8 cellular contexts compared by ENCODE assay signal in the genomic region with DNA sequence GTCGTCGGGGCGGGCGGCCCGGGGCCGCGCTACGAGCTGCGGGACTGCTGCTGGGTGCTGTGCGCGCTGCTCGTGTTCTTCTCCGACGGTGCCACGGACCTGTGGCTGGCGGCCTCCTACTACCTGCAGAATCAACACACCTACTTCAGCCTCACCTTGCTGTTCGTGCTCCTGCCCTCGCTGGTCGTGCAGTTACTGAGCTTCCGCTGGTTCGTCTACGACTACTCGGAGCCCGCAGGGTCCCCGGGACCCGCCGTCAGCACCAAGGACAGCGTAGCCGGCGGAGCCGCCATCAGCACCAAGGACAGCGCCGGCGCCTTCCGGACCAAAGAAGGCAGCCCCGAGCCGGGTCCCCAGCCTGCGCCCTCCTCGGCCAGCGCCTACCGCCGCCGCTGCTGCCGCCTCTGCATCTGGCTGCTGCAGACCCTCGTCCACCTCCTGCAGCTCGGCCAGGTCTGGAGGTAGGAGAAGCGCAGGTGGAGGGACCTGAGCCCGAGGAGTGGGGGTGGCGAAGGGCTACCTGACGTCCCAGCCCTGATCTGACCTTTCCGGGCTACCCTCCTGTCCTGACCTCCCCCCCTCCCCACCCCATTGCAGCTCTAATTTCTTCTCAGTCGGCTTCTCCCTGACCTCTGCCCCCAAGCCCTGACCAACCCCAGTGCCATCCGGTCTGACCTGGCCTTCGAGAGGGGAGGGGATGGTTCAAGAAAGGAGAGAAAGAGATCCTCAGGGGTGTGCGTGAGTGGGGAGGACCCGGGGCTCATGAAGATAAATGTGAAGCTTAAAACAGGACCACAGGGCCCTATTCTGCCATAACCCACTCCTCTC. TPM values are rescaled to one million over a fixed set of nuclear protein-coding genes. Genes with fewer than 3 reads are reported as not detected.
A peak's percentile ranks its signal among the peaks of the same experiment; 100 is the strongest.
DNase-seq lines count a peak whose midpoint lies in the region; ATAC-seq, FAIRE-seq and TF ChIP-seq lines count a peak whose summit lies in the region.

No MANE protein-coding gene starts in this region.

- no peaks in the 10 kb centered on the region for H3K9me3 Mint-ChIP-seq in activated CD8-positive, alpha-beta memory T cell treated with anti-CD3 and anti-CD28 coated beads, Interleukin-2, amount 10 ng/mL, durations not matched to agents 7 days and 5 days (ENCODE audit: low read depth)
- no peaks in the 10 kb centered on the region for H3K9me3 Mint-ChIP-seq in effector memory CD8-positive, alpha-beta T cell
- H3K9me3 Mint-ChIP-seq in memory B cell, result peaks cover 1% of the 10 kb centered on the region

- CTCF ChIA-PET in activated CD8-positive, alpha-beta memory T cell treated with anti-CD3 and anti-CD28 coated beads, Interleukin-2, amount 10 ng/mL, durations not matched to agents 7 days and 5 days (lab: Charles Lee), result interaction anchor here (1.0 to 2.6 kb wide), 2 partner anchors 17 to 63 kb away, joined by 3 to 16 read pairs; a partner anchor contains a TSS

- peaks cover 47% of the 10 kb centered on the region for H3K27me3 Mint-ChIP-seq in activated CD8-positive, alpha-beta memory T cell treated with anti-CD3 and anti-CD28 coated beads, Interleukin-2, amount 10 ng/mL, durations not matched to agents 7 days and 5 days
- H3K27me3 Mint-ChIP-seq in effector memory CD8-positive, alpha-beta T cell, result peaks cover 77 to 97% of the 10 kb centered on the region in 2 donors
- peaks cover 33% of the 10 kb centered on the region for H3K27me3 Mint-ChIP-seq in memory B cell

- no peak for FAIRE-seq in D721Med (lab: Jason Lieb, UNC)

- H3K4me1 Mint-ChIP-seq in activated CD8-positive, alpha-beta memory T cell treated with anti-CD3 and anti-CD28 coated beads, Interleukin-2, amount 10 ng/mL, durations not matched to agents 7 days and 5 days, result peaks cover 7% of the 10 kb centered on the region
- H3K4me1 Mint-ChIP-seq in effector memory CD8-positive, alpha-beta T cell (ENCODE audit: low read depth in 2 of 2), result peaks cover 2 to 4% of the 10 kb centered on the region in 2 donors
- H3K4me1 Mint-ChIP-seq in memory B cell, result peaks cover 6% of the 10 kb centered on the region

- DNase-seq in NCI-H2227 treated with DMSO at 0.1 percent for 48 hours (lab: John Stamatoyannopoulos, UW), result peak; percentile 17
- no peak for DNase-seq in NCI-H2227 (lab: John Stamatoyannopoulos, UW; ENCODE audit: unreplicated experiment)
- DNase-seq in NCI-H226, result peak; percentile 60
- DNase-seq in activated CD8-positive, alpha-beta memory T cell treated with anti-CD3 and anti-CD28 coated beads, Interleukin-2, amount 10 ng/mL, durations not matched to agents 7 days and 5 days, result peak; percentile 85
- peak; percentile 83 to 89 (median 88) for DNase-seq in effector memory CD8-positive, alpha-beta T cell
- peak; percentile 86 to 95 for DNase-seq in memory B cell (ENCODE audit: low spot score in 2 of 2)
- peak; percentile 69 for DNase-seq in stimulated activated CD8-positive, alpha-beta memory T cell treated with anti-CD3 and anti-CD28 coated beads, Interleukin-15, amount 100 ng/mL, for 1 hour (ENCODE audit: low read depth)
- DNase-seq in D721Med (ENCODE audit: insufficient read length, low spot score), result no peak

- H3K4me3 Mint-ChIP-seq in activated CD8-positive, alpha-beta memory T cell treated with anti-CD3 and anti-CD28 coated beads, Interleukin-2, amount 10 ng/mL, durations not matched to agents 7 days and 5 days, result peak overlapping the region; percentile 73
- peak overlapping the region; percentile 67 to 76 for H3K4me3 Mint-ChIP-seq in effector memory CD8-positive, alpha-beta T cell
- peak overlapping the region; percentile 86 for H3K4me3 Mint-ChIP-seq in memory B cell

- no peak for TF ChIP-seq CTCF in D721Med (IDR thresholded peaks at IDR 0.05; ENCODE audit: insufficient read depth, missing control alignments)

- ATAC-seq in activated CD8-positive, alpha-beta memory T cell treated with anti-CD3 and anti-CD28 coated beads, Interleukin-2, amount 10 ng/mL, durations not matched to agents 7 days and 5 days, result peak; percentile 94
- ATAC-seq in effector memory CD8-positive, alpha-beta T cell (replicated peaks), result peak; percentile 99
- peak; percentile 87 for ATAC-seq in memory B cell (ENCODE audit: low read depth)

- no peaks in the 10 kb centered on the region for H3K36me3 Mint-ChIP-seq in activated CD8-positive, alpha-beta memory T cell treated with anti-CD3 and anti-CD28 coated beads, Interleukin-2, amount 10 ng/mL, durations not matched to agents 7 days and 5 days
- H3K36me3 Mint-ChIP-seq in effector memory CD8-positive, alpha-beta T cell (ENCODE audit: insufficient read depth), result peaks cover 4% of the 10 kb centered on the region
- H3K36me3 Mint-ChIP-seq in memory B cell, result no peaks in the 10 kb centered on the region

- no peak overlapping the region for H3K27ac Mint-ChIP-seq in activated CD8-positive, alpha-beta memory T cell treated with anti-CD3 and anti-CD28 coated beads, Interleukin-2, amount 10 ng/mL, durations not matched to agents 7 days and 5 days
- no peak overlapping the region for H3K27ac Mint-ChIP-seq in effector memory CD8-positive, alpha-beta T cell
- no peak overlapping the region for H3K27ac Mint-ChIP-seq in memory B cell

RNA-seq across cellular contexts. Expression of a gene that starts 0.6 kb away (rescaled TPM):
- total RNA-seq in activated CD8-positive, alpha-beta memory T cell treated with anti-CD3 and anti-CD28 coated beads, Interleukin-2, amount 10 ng/mL, durations not matched to agents 7 days and 5 days, result not detected

RNA-seq across cellular contexts. Expression of a gene that starts 16.7 kb away (rescaled TPM):
- 10 to 100 TPM; 14.9 to 15.6 TPM for total RNA-seq in activated CD8-positive, alpha-beta memory T cell treated with anti-CD3 and anti-CD28 coated beads, Interleukin-2, amount 10 ng/mL, durations not matched to agents 7 days and 5 days

RNA-seq across cellular contexts. Expression of a gene that starts 41.7 kb away (rescaled TPM):
- total RNA-seq in activated CD8-positive, alpha-beta memory T cell treated with anti-CD3 and anti-CD28 coated beads, Interleukin-2, amount 10 ng/mL, durations not matched to agents 7 days and 5 days, result not detected

Comparison
In these comparisons a context has a peak if more than half of its experiments do, and no peak if none do; other contexts are left out.
1. DNase-seq: peak in NCI-H2227 treated with DMSO at 0.1 percent for 48 hours (single experiment), NCI-H226 (single experiment), activated CD8-positive, alpha-beta memory T cell treated with anti-CD3 and anti-CD28 coated beads, Interleukin-2, amount 10 ng/mL, durations not matched to agents 7 days and 5 days (single experiment), effector memory CD8-positive, alpha-beta T cell (3 of 3), memory B cell (2 of 2) and stimulated activated CD8-positive, alpha-beta memory T cell treated with anti-CD3 and anti-CD28 coated beads, Interleukin-15, amount 100 ng/mL, for 1 hour (single experiment); none in NCI-H2227 (single experiment) and D721Med (single experiment).
2. Peak in every context shown above with its lines, with median percentiles within 50 percentile points of each other: ATAC-seq and H3K4me3 Mint-ChIP-seq.